Comparison of ENCODE assay signal across 8 cellular contexts in genomic region chr20:51700809-51701285, GRCh38.
A peak's percentile ranks its signal among the peaks of the same experiment; 100 is the strongest.
DNase-seq lines count a peak whose midpoint lies in the region; ATAC-seq, FAIRE-seq and TF ChIP-seq lines count a peak whose summit lies in the region.

No MANE protein-coding gene starts in this region.

- peaks cover 21% of the 10 kb centered on the region for H3K4me1 ChIP-seq in endothelial cell of umbilical vein (ENCODE audit: control insufficient read depth, extremely low read depth, insufficient read depth, low read length)
- H3K4me1 ChIP-seq in osteoblast (ENCODE audit: insufficient read depth, low read length): peaks cover 17% of the 10 kb centered on the region

- H3K4me3 ChIP-seq in endothelial cell of umbilical vein (replicated peaks in 1 of 3; ENCODE audit: insufficient read depth in 1 of 3, low read depth in 1 of 3, low read length in 3 of 3): no peak overlapping the region
- no peak overlapping the region for H3K4me3 ChIP-seq in osteoblast (ENCODE audit: insufficient read depth, low read length)

- no peak overlapping the region for H3K9ac ChIP-seq in endothelial cell of umbilical vein (replicated peaks; ENCODE audit: extremely low read depth, insufficient read depth, low read length)

- H4K20me1 ChIP-seq in endothelial cell of umbilical vein (replicated peaks; ENCODE audit: control insufficient read depth, extremely low read depth, insufficient read depth, low read length): no peaks in the 10 kb centered on the region
- H4K20me1 ChIP-seq in osteoblast (ENCODE audit: insufficient read depth, low read length): no peaks in the 10 kb centered on the region

- no peak overlapping the region for H2AFZ ChIP-seq in endothelial cell of umbilical vein (ENCODE audit: low read depth, low read length)
- H2AFZ ChIP-seq in osteoblast (ENCODE audit: low read length): no peak overlapping the region

- H3K27me3 ChIP-seq in endothelial cell of umbilical vein (ENCODE audit: control insufficient read depth in 2 of 2, insufficient read depth in 2 of 2, low read length in 2 of 2) (no peaks in the 10 kb centered on the region), osteoblast (ENCODE audit: insufficient read depth, low read length) (no peaks in the 10 kb centered on the region)

- CTCF ChIA-PET in endothelial cell of umbilical vein (lab: Charles Lee): interaction anchor here (0.6 to 2.4 kb wide), 77 partner anchors 10 to 713 kb away, joined by 3 to 49 read pairs (median 4); partner anchors contain the start of genes ATP9A and SALL4

- no TSS peak for BruUV-seq in endothelial cell of umbilical vein (replicated peaks; lab: Mats Ljungman, UMichigan)

- no peaks in the 10 kb centered on the region for H3K9me1 ChIP-seq in endothelial cell of umbilical vein (replicated peaks; ENCODE audit: control insufficient read depth, extremely low read depth, insufficient read depth, low read length)

- H3K9me3 ChIP-seq in endothelial cell of umbilical vein (replicated peaks; ENCODE audit: control insufficient read depth, insufficient read depth, low read length): no peaks in the 10 kb centered on the region
- H3K9me3 ChIP-seq in osteoblast (ENCODE audit: low read depth, low read length): no peaks in the 10 kb centered on the region

- H3K27ac ChIP-seq in endothelial cell of umbilical vein (ENCODE audit: insufficient read depth, low read depth, low read length) (no peak overlapping the region), osteoblast (ENCODE audit: low read depth, low read length) (no peak overlapping the region)

- in situ Hi-C loops in ACHN (cut with HindIII; ENCODE audit: low pct_ligation_motif_present, low pct_unique_long_range_greater_than_20kb, low sequenced_read_pairs): no loop called here

- H3K36me3 ChIP-seq in endothelial cell of umbilical vein (ENCODE audit: control insufficient read depth in 2 of 2, extremely low read depth in 1 of 2, insufficient read depth in 2 of 2, low read length in 2 of 2): no peaks in the 10 kb centered on the region
- no peaks in the 10 kb centered on the region for H3K36me3 ChIP-seq in osteoblast (ENCODE audit: insufficient read depth, low read length)

- peak; percentile 81 for FAIRE-seq in endothelial cell of umbilical vein (lab: Jason Lieb, UNC)

- dilution Hi-C loops in endothelial cell of umbilical vein (cut with MboI; ENCODE audit: extremely low pct_ligation_motif_present, low sequenced_read_pairs): no loop called here

- TF ChIP-seq CTCF in GM12873 (IDR thresholded peaks at IDR 0.05; ENCODE audit: insufficient read depth, low read depth, low read length, missing control alignments) (peak; percentile 84), endothelial cell of umbilical vein (IDR thresholded peaks at IDR 0.05; ENCODE audit: extremely low read depth in 1 of 2, insufficient read depth in 1 of 2, low read depth in 1 of 2, low read length in 2 of 2) (peak; percentile 55 to 69), osteoblast (IDR thresholded peaks at IDR 0.05; ENCODE audit: extremely low read depth, low read depth, low read length) (peak; percentile 71)

- POLR2A ChIA-PET in endothelial cell of umbilical vein (lab: Charles Lee): no interaction called here

- intact Hi-C loops in endothelial cell of umbilical vein (cut with micrococcal nuclease): loop anchor here (1.0 to 5.0 kb wide), 4 partner anchors 62 to 382 kb away; no protein-coding TSS in a partner anchor

- no peak for TF ChIP-seq POLR2A in endothelial cell of umbilical vein (IDR thresholded peaks at IDR 0.05; ENCODE audit: low read depth, low read length)

- DNase-seq in ACHN: peak; percentile 52
- peak; percentile 84 for DNase-seq in NCI-H69 (lab: John Stamatoyannopoulos, UW)
- peak; percentile 65 for DNase-seq in endothelial cell of umbilical vein (ENCODE audit: low read depth, low spot score)
- peak; percentile 86 for DNase-seq in osteoblast (ENCODE audit: insufficient read length, low spot score, missing footprints)
- DNase-seq in dedifferentiated amniotic fluid mesenchymal stem cell (ENCODE audit: extremely low spot score): no peak

- no peak for ATAC-seq in GM21723 (IDR thresholded peaks at IDR 0.05; ENCODE audit: unreplicated experiment)
- no peak for ATAC-seq in GM19023 (IDR thresholded peaks at IDR 0.05; ENCODE audit: unreplicated experiment)

- no peaks in the 10 kb centered on the region for H3K79me2 ChIP-seq in endothelial cell of umbilical vein (ENCODE audit: control insufficient read depth, insufficient read depth, low read length)
- H3K79me2 ChIP-seq in osteoblast (ENCODE audit: insufficient read depth, low read length): no peaks in the 10 kb centered on the region

- no peak overlapping the region for H3K4me2 ChIP-seq in endothelial cell of umbilical vein (ENCODE audit: insufficient read depth, low read length)
- no peak overlapping the region for H3K4me2 ChIP-seq in osteoblast (ENCODE audit: insufficient read depth, low read length)

TF ChIP-seq in endothelial cell of umbilical vein, 7 proteins besides CTCF, POLR2A, EP300 and RAD21:
- no peak for TF ChIP-seq FOS (IDR thresholded peaks at IDR 0.05; ENCODE audit: borderline replicate concordance, insufficient read depth, low read length)
- no peak for TF ChIP-seq GATA2 (IDR thresholded peaks at IDR 0.05; ENCODE audit: insufficient read depth, insufficient read length, low read depth, low read length)
- no peak for TF ChIP-seq EZH2 (IDR thresholded peaks at IDR 0.05; ENCODE audit: borderline replicate concordance, low read depth, low read length, severe bottlenecking)
- TF ChIP-seq MYC (IDR thresholded peaks at IDR 0.05; ENCODE audit: low read depth, low read length): no peak
- TF ChIP-seq POLR2AphosphoS5 (IDR thresholded peaks at IDR 0.05; ENCODE audit: insufficient read depth, low read depth, low read length): no peak
- TF ChIP-seq JUN (IDR thresholded peaks at IDR 0.05; ENCODE audit: borderline replicate concordance, insufficient read depth, insufficient read length, low read depth): no peak
- no peak for TF ChIP-seq MAX (IDR thresholded peaks at IDR 0.05; ENCODE audit: insufficient read depth, insufficient read length)
